Comparison of ENCODE assay signal across 14 cellular contexts in genomic region chr6:20024979-20025378, GRCh38.
A peak's percentile ranks its signal among the peaks of the same experiment; 100 is the strongest.
DNase-seq lines count a peak whose midpoint lies in the region; ATAC-seq, FAIRE-seq and TF ChIP-seq lines count a peak whose summit lies in the region.
"Had no signal": no experiment of that assay in that cellular context is flagged by ENCODE, and none has a peak within 500 bp of the region (broad histone marks: within the 10 kb centered on the region; RNA-seq: fewer than 3 reads in every experiment).

No MANE protein-coding gene starts in this region.

- H3K27ac ChIP-seq in DND-41 (ENCODE audit: low read length), result no peak overlapping the region
- H3K27ac ChIP-seq in WERI-Rb-1, result no peak overlapping the region
- H3K27ac ChIP-seq: BLaER1 treated with 17β-estradiol and CSF1 and Interleukin-3, amounts not matched to agents 10 nM and 100 nM had no signal

- H3K36me3 ChIP-seq in DND-41 (ENCODE audit: insufficient read depth, low read length) (no peaks in the 10 kb centered on the region), WERI-Rb-1 (no peaks in the 10 kb centered on the region)
- H3K36me3 ChIP-seq: BLaER1 treated with 17β-estradiol and CSF1 and Interleukin-3, amounts not matched to agents 10 nM and 100 nM had no signal

- peaks cover 0 to 3% of the 10 kb centered on the region in 2 donors for H3K9me3 Mint-ChIP-seq in natural killer cell
- H3K9me3 Mint-ChIP-seq: GM23338 had no signal

- H4K20me1 ChIP-seq in DND-41 (ENCODE audit: insufficient read depth, low read length), result no peaks in the 10 kb centered on the region
- H4K20me1 ChIP-seq: BLaER1 treated with 17β-estradiol and CSF1 and Interleukin-3, amounts not matched to agents 10 nM and 100 nM had no signal

- TF ChIP-seq POLR2A in NB4 (IDR thresholded peaks at IDR 0.05; ENCODE audit: extremely low read depth, insufficient read length), result no peak

- no peaks in the 10 kb centered on the region for H3K36me3 Mint-ChIP-seq in natural killer cell
- H3K36me3 Mint-ChIP-seq: IgD-negative memory B cell had no signal

- ATAC-seq in DND-41 (ENCODE audit: insufficient read depth, low read depth) (no peak), natural killer cell (no peak)
- ATAC-seq: GM23338 had no signal

- no peaks in the 10 kb centered on the region for H3K79me2 ChIP-seq in DND-41 (ENCODE audit: insufficient read depth, low read length)

- peaks cover 11 to 22% of the 10 kb centered on the region in 2 donors for H3K27me3 Mint-ChIP-seq in natural killer cell (ENCODE audit: low read depth in 2 of 2)

- intact Hi-C loops in natural killer cell (cut with micrococcal nuclease), result no loop called here

- H3K9ac ChIP-seq in DND-41 (ENCODE audit: low read depth, low read length), result no peak overlapping the region
- H3K9ac ChIP-seq: BLaER1 treated with 17β-estradiol and CSF1 and Interleukin-3, amounts not matched to agents 10 nM and 100 nM had no signal

- H3K4me3 Mint-ChIP-seq in natural killer cell, result peak overlapping the region; percentile 65
- H3K4me3 Mint-ChIP-seq: GM23338 had no signal

- no peak overlapping the region for H3K4me3 ChIP-seq in DND-41 (ENCODE audit: low read depth in 1 of 2, low read length in 2 of 2)
- no peak overlapping the region for H3K4me3 ChIP-seq in NB4 (ENCODE audit: low read depth, low read length)
- no peak overlapping the region for H3K4me3 ChIP-seq in WERI-Rb-1 (ENCODE audit: low read depth, low read length)
- H3K4me3 ChIP-seq: GM23338 had no signal

- H3K27me3 ChIP-seq in DND-41 (ENCODE audit: insufficient read depth, low read length, poor library complexity) (no peaks in the 10 kb centered on the region), WERI-Rb-1 (ENCODE audit: insufficient read depth, low read depth, severe bottlenecking) (no peaks in the 10 kb centered on the region)

- no peak overlapping the region for H3K27ac Mint-ChIP-seq in natural killer cell
- H3K27ac Mint-ChIP-seq: GM23338 had no signal

- peaks cover 36 to 43% of the 10 kb centered on the region in 2 donors for H3K4me1 Mint-ChIP-seq in natural killer cell

- DNase-seq in DND-41, result no peak
- no peak for DNase-seq in NB4 (ENCODE audit: low read depth)
- DNase-seq in WERI-Rb-1, result no peak
- no peak for DNase-seq in natural killer cell
- no peak for DNase-seq in RCC 7860 (ENCODE audit: low spot score)
- no peak for DNase-seq in NCI-H2227 (lab: John Stamatoyannopoulos, UW; ENCODE audit: unreplicated experiment)
- no peak for DNase-seq in NCI-H2196 treated with DMSO at 0.1 percent for 48 hours (lab: John Stamatoyannopoulos, UW; ENCODE audit: unreplicated experiment)
- no peak for DNase-seq in D341Med (ENCODE audit: low spot score)
- DNase-seq: NCI-H1092, NCI-H187, NCI-H82 had no signal

- no peak overlapping the region for H2AFZ ChIP-seq in DND-41 (ENCODE audit: low read depth, low read length)
- H2AFZ ChIP-seq: GM23338 had no signal

- H3K9me3 ChIP-seq in DND-41 (ENCODE audit: insufficient read depth, low read length, severe bottlenecking) (no peaks in the 10 kb centered on the region), WERI-Rb-1 (ENCODE audit: severe bottlenecking) (no peaks in the 10 kb centered on the region)

- H3K4me1 ChIP-seq in DND-41 (ENCODE audit: insufficient read depth, low read length), result peaks cover 16% of the 10 kb centered on the region

- TF ChIP-seq CTCF in DND-41 (IDR thresholded peaks at IDR 0.05; ENCODE audit: borderline replicate concordance, extremely low read depth, low read length, poor library complexity, severe bottlenecking), result no peak
- TF ChIP-seq CTCF in NB4 (IDR thresholded peaks at IDR 0.05; ENCODE audit: low read depth, low read length), result peak; percentile 5
- TF ChIP-seq CTCF in WERI-Rb-1 (IDR thresholded peaks at IDR 0.05; ENCODE audit: low read depth, low read length), result peak; percentile 31; the same call in 1 of the 2 replicates
- no peak for TF ChIP-seq CTCF in natural killer cell (IDR thresholded peaks at IDR 0.05)

- no peak for FAIRE-seq in RCC 7860 (lab: Jason Lieb, UNC)

- H3K4me2 ChIP-seq in DND-41 (ENCODE audit: insufficient read depth, low read length), result peak overlapping the region; percentile 63; the same call in 1 of the 2 replicates
- H3K4me2 ChIP-seq: GM23338 had no signal

Comparison
In these comparisons a context has a peak if more than half of its experiments do, and no peak if none do; other contexts are left out.
1. CTCF ChIP-seq: peak in NB4 (single experiment) and WERI-Rb-1 (single experiment); none in DND-41 (single experiment) and natural killer cell (single experiment).